In the genomic region with DNA sequence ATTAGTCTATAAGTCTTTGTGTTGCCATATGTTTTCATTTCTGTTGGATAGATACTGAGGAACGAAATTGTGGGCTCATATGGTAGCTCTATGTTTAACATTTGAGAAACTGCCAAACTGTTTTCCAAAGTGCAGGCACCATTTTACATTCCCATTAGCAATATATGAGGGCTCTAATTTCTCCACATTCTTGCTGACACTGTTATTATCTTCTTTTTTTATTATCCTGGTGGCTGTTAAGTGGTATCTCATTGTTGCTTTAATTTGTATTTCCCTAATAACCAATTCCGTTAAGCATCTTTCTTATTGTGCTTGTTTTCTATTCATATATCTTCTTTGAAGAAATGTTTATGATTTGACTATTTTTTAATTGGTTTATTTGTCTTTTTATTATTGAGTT, we compare ENCODE assay signal across 9 cellular contexts. TPM values are rescaled to one million over a fixed set of nuclear protein-coding genes. Genes with fewer than 3 reads are reported as not detected.
DNase-seq lines count a peak whose midpoint lies in the region; ATAC-seq, FAIRE-seq and TF ChIP-seq lines count a peak whose summit lies in the region.
"Had no signal": no experiment of that assay in that cellular context is flagged by ENCODE, and none has a peak within 500 bp of the region (broad histone marks: within the 10 kb centered on the region; RNA-seq: fewer than 3 reads in every experiment).

No MANE protein-coding gene starts in this region.

- H3K36me3 ChIP-seq in mucosa of descending colon (ENCODE audit: low read depth) = no peaks in the 10 kb centered on the region

- H3K4me3 Mint-ChIP-seq in activated T-cell treated with anti-CD3 and anti-CD28 coated beads, Interleukin-2, amount 50 U/mL, for 72 hours = peak overlapping the region; percentile 85 to 91
- H3K4me3 Mint-ChIP-seq in activated CD8-positive, alpha-beta T cell treated with anti-CD3 and anti-CD28 coated beads for 36 hours = peak overlapping the region; percentile 85
- H3K4me3 Mint-ChIP-seq in type B pancreatic cell = peak overlapping the region; percentile 90

- ATAC-seq in activated T-cell treated with anti-CD3 and anti-CD28 coated beads, Interleukin-2, amount 50 U/mL, for 72 hours (replicated peaks in 1 of 2) = no peak
- no peak for ATAC-seq in activated CD8-positive, alpha-beta T cell treated with anti-CD3 and anti-CD28 coated beads for 36 hours
- no peak for ATAC-seq in mucosa of descending colon

- peak overlapping the region; percentile 90 for H3K27ac Mint-ChIP-seq in activated T-cell treated with anti-CD3 and anti-CD28 coated beads, Interleukin-2, amount 50 U/mL, for 72 hours
- no peak overlapping the region for H3K27ac Mint-ChIP-seq in activated CD8-positive, alpha-beta T cell treated with anti-CD3 and anti-CD28 coated beads for 36 hours
- H3K27ac Mint-ChIP-seq in type B pancreatic cell = no peak overlapping the region

- CTCF ChIA-PET in activated CD8-positive, alpha-beta T cell treated with anti-CD3 and anti-CD28 coated beads for 36 hours (lab: Charles Lee) = interaction anchor here (1.2 kb wide), 1 partner anchor 9 kb away, joined by 3 read pairs; no protein-coding TSS in a partner anchor

- POLR2A ChIA-PET in activated CD8-positive, alpha-beta T cell treated with anti-CD3 and anti-CD28 coated beads for 36 hours (lab: Charles Lee) = interaction anchor here (1.0 to 3.1 kb wide), 2 partner anchors 21 to 146 kb away, joined by 3 to 17 read pairs; a partner anchor contains a TSS

- FAIRE-seq in islet of Langerhans (lab: Jason Lieb, UNC) = peak; percentile 71

- no peak for TF ChIP-seq CTCF in activated CD8-positive, alpha-beta T cell treated with anti-CD3 and anti-CD28 coated beads for 36 hours (IDR thresholded peaks at IDR 0.05)
- TF ChIP-seq CTCF in type B pancreatic cell (conservative IDR thresholded peaks at IDR 0.05) (peak; percentile 43), mucosa of descending colon (IDR thresholded peaks at IDR 0.05) (no peak)

- peaks cover 5% of the 10 kb centered on the region in 2 donors for H3K36me3 Mint-ChIP-seq in activated T-cell treated with anti-CD3 and anti-CD28 coated beads, Interleukin-2, amount 50 U/mL, for 72 hours (ENCODE audit: insufficient read depth in 2 of 2)
- peaks cover 10% of the 10 kb centered on the region for H3K36me3 Mint-ChIP-seq in activated CD8-positive, alpha-beta T cell treated with anti-CD3 and anti-CD28 coated beads for 36 hours (ENCODE audit: low read depth)
- peaks cover 4% of the 10 kb centered on the region for H3K36me3 Mint-ChIP-seq in type B pancreatic cell

- intact Hi-C loops in activated CD8-positive, alpha-beta T cell treated with anti-CD3 and anti-CD28 coated beads for 36 hours (cut with micrococcal nuclease) = no loop called here
- intact Hi-C loops in mucosa of descending colon (cut with DNase I, micrococcal nuclease) = loop anchor here in 1 of 2 donors (5.0 kb wide), 1 partner anchor 149 kb away; no protein-coding TSS in a partner anchor

- H3K4me1 Mint-ChIP-seq in activated T-cell treated with anti-CD3 and anti-CD28 coated beads, Interleukin-2, amount 50 U/mL, for 72 hours (ENCODE audit: low read depth) = peaks cover 31% of the 10 kb centered on the region
- H3K4me1 Mint-ChIP-seq in activated CD8-positive, alpha-beta T cell treated with anti-CD3 and anti-CD28 coated beads for 36 hours (ENCODE audit: low read depth) = peaks cover 26% of the 10 kb centered on the region
- H3K4me1 Mint-ChIP-seq in type B pancreatic cell (ENCODE audit: unreplicated experiment) = peaks cover 15% of the 10 kb centered on the region

- no peaks in the 10 kb centered on the region for H3K9me3 ChIP-seq in mucosa of descending colon

- no peaks in the 10 kb centered on the region for H3K9me3 Mint-ChIP-seq in activated T-cell treated with anti-CD3 and anti-CD28 coated beads, Interleukin-2, amount 50 U/mL, for 72 hours
- H3K9me3 Mint-ChIP-seq in activated CD8-positive, alpha-beta T cell treated with anti-CD3 and anti-CD28 coated beads for 36 hours = no peaks in the 10 kb centered on the region
- H3K9me3 Mint-ChIP-seq in type B pancreatic cell = no peaks in the 10 kb centered on the region
- H3K9me3 Mint-ChIP-seq: activated naive CD4-positive, alpha-beta T cell treated with anti-CD3 and anti-CD28 coated beads, Interleukin-2, amount 50 U/mL, for 72 hours had no signal

- DNase-seq in activated T-cell treated with anti-CD3 and anti-CD28 coated beads, Interleukin-2, amount 50 U/mL, for 72 hours = no peak
- no peak for DNase-seq in activated T-cell treated with anti-CD3 and anti-CD28 coated beads for 4 hours
- no peak for DNase-seq in activated CD8-positive, alpha-beta T cell treated with anti-CD3 and anti-CD28 coated beads for 36 hours
- no peak for DNase-seq in type B pancreatic cell (ENCODE audit: extremely low spot score, unreplicated experiment)
- DNase-seq in stimulated activated CD4-positive, alpha-beta T cell treated with anti-CD3 and anti-CD28 coated beads, Interleukin-4, amount 100 ng/mL, for 1 hour = no peak
- no peak for DNase-seq in mucosa of descending colon
- no peak for DNase-seq in SHP77 treated with DMSO at 0.1 percent for 48 hours (lab: John Stamatoyannopoulos, UW)

- peaks cover 13% of the 10 kb centered on the region for H3K4me1 ChIP-seq in mucosa of descending colon (ENCODE audit: low read depth)

- no peak overlapping the region for H3K4me3 ChIP-seq in mucosa of descending colon

- H3K27me3 Mint-ChIP-seq in activated T-cell treated with anti-CD3 and anti-CD28 coated beads, Interleukin-2, amount 50 U/mL, for 72 hours (ENCODE audit: low read depth) = no peaks in the 10 kb centered on the region
- no peaks in the 10 kb centered on the region for H3K27me3 Mint-ChIP-seq in activated CD8-positive, alpha-beta T cell treated with anti-CD3 and anti-CD28 coated beads for 36 hours
- peaks cover 3% of the 10 kb centered on the region for H3K27me3 Mint-ChIP-seq in type B pancreatic cell

RNA-seq across cellular contexts. Expression of a gene that starts 1.9 kb away (rescaled TPM):
- 10 to 100 TPM; 22.1 to 26.2 TPM for total RNA-seq in activated T-cell treated with anti-CD3 and anti-CD28 coated beads, Interleukin-2, amount 50 U/mL, for 72 hours
- 10 to 100 TPM; 27.4 to 28.4 TPM for total RNA-seq in activated CD8-positive, alpha-beta T cell treated with anti-CD3 and anti-CD28 coated beads for 36 hours
- total RNA-seq in type B pancreatic cell (ENCODE audit: low replicate concordance) (24.7 and 26.0 TPM in 2 replicates), mucosa of descending colon (10 to 100 TPM; 20.1 to 27.5 (median 23.6) TPM)
